In genomic region chr7:139230078-139230477, GRCh38 we compare ENCODE assay signal across 9 cellular contexts. TPM values are rescaled to one million over a fixed set of nuclear protein-coding genes. Genes with fewer than 3 reads are reported as not detected.
DNase-seq lines count a peak whose midpoint lies in the region; ATAC-seq and TF ChIP-seq lines count a peak whose summit lies in the region.
"Had no signal": no experiment of that assay in that cellular context is flagged by ENCODE, and none has a peak within 500 bp of the region (broad histone marks: within the 10 kb centered on the region; RNA-seq: fewer than 3 reads in every experiment).

No MANE protein-coding gene starts in this region.

- H3K9me3 Mint-ChIP-seq in nephron progenitor cell = peaks cover 7% of the 10 kb centered on the region

- CTCF ChIA-PET in GM10248 (lab: Yijun Ruan, JAX) = no interaction called here

- DNase-seq in MG63 (no peak), colonic mucosa (no peak), nephron progenitor cell (no peak), LoVo (ENCODE audit: low spot score) (no peak), GM10248 (ENCODE audit: extremely low spot score) (no peak), AG08396 (ENCODE audit: low spot score) (no peak)
- DNase-seq: occipital lobe had no signal

- H3K27me3 ChIP-seq in BLaER1 (peaks cover 19% of the 10 kb centered on the region; the same call in 1 of the 2 replicates), MG63 (no peaks in the 10 kb centered on the region), colonic mucosa (no peaks in the 10 kb centered on the region)

- peak overlapping the region; percentile 96 for H3K4me2 ChIP-seq in BLaER1

- peak overlapping the region; percentile 100 for H3K4me3 Mint-ChIP-seq in nephron progenitor cell

- TF ChIP-seq CTCF in colonic mucosa (IDR thresholded peaks at IDR 0.05) = no peak
- no peak for TF ChIP-seq CTCF in nephron progenitor cell (IDR thresholded peaks at IDR 0.05)
- no peak for TF ChIP-seq CTCF in GM10248 (IDR thresholded peaks at IDR 0.05; ENCODE audit: control extremely low read depth, extremely low read depth, low read depth, missing control alignments)

- H3K27ac ChIP-seq in BLaER1 (no peak overlapping the region), colonic mucosa (peak overlapping the region; percentile 95)

- POLR2A ChIA-PET in GM10248 (lab: Yijun Ruan, JAX) = no interaction called here

- H3K4me3 ChIP-seq in BLaER1 = peak overlapping the region; percentile 98
- H3K4me3 ChIP-seq in MG63 = peak overlapping the region; percentile 89
- H3K4me3 ChIP-seq in colonic mucosa = peak overlapping the region; percentile 89

- no peak for ATAC-seq in HG03565 (IDR thresholded peaks at IDR 0.05; ENCODE audit: unreplicated experiment)

- no peak overlapping the region for H3K27ac Mint-ChIP-seq in nephron progenitor cell

- intact Hi-C loops in colonic mucosa (cut with DNase I) = no loop called here

- peaks cover 35% of the 10 kb centered on the region for H4K20me1 ChIP-seq in BLaER1

- peaks cover under 1% of the 10 kb centered on the region for H3K27me3 Mint-ChIP-seq in nephron progenitor cell (ENCODE audit: low read depth, poor library complexity)

- H3K4me1 Mint-ChIP-seq in nephron progenitor cell = peaks cover 32% of the 10 kb centered on the region

- H3K4me1 ChIP-seq in BLaER1 = peaks cover 20% of the 10 kb centered on the region
- no peaks in the 10 kb centered on the region for H3K4me1 ChIP-seq in colonic mucosa

- H3K36me3 ChIP-seq in BLaER1 (no peaks in the 10 kb centered on the region), MG63 (no peaks in the 10 kb centered on the region), colonic mucosa (no peaks in the 10 kb centered on the region)

- H3K9ac ChIP-seq in BLaER1 (peak overlapping the region; percentile 87; the same call in 1 of the 2 replicates), colonic mucosa (ENCODE audit: low read depth in 2 of 2, low read length in 2 of 2) (peak overlapping the region in 1 of 2 donors; percentile 94)

- H3K36me3 Mint-ChIP-seq in nephron progenitor cell (ENCODE audit: low read depth) = no peaks in the 10 kb centered on the region

- H3K9me3 ChIP-seq in BLaER1 (peaks cover 12% of the 10 kb centered on the region), MG63 (no peaks in the 10 kb centered on the region), colonic mucosa (no peaks in the 10 kb centered on the region)

RNA-seq across cellular contexts. Expression of gene UBN2, which starts 1.0 kb away (rescaled TPM):
- 0.76 and 0.86 TPM in 2 replicates for total RNA-seq in MG63 (2014; rRNA removed; shearing (Covaris generic); ENCODE audit: low replicate concordance)
- total RNA-seq in colonic mucosa = 10 to 100 TPM; 14.4 to 19.3 TPM
